ENCODE assay signal across 11 cellular contexts in genomic region chr1:155137550-155137949, GRCh38. TPM values are rescaled to one million over a fixed set of nuclear protein-coding genes. Genes with fewer than 3 reads are reported as not detected.
DNase-seq lines count a peak whose midpoint lies in the region; ATAC-seq and TF ChIP-seq lines count a peak whose summit lies in the region.
"Had no signal": no experiment of that assay in that cellular context is flagged by ENCODE, and none has a peak within 500 bp of the region (broad histone marks: within the 10 kb centered on the region; RNA-seq: fewer than 3 reads in every experiment).

No MANE protein-coding gene starts in this region.

- no peaks in the 10 kb centered on the region for H3K9me3 Mint-ChIP-seq in T-helper 1 cell treated with Interleukin-12 subunit alpha and Interleukin-12 subunit beta and Interleukin-4 antibody, amounts not matched to agents 30 μg/mL and 1 μg/mL, for 36 hours
- no peaks in the 10 kb centered on the region for H3K9me3 Mint-ChIP-seq in osteocyte (ENCODE audit: unreplicated experiment)

- H3K36me3 ChIP-seq in colonic mucosa (peaks cover 6% of the 10 kb centered on the region), upper lobe of right lung (peaks cover 34% of the 10 kb centered on the region)

- H3K4me3 ChIP-seq in colonic mucosa (no peak overlapping the region), upper lobe of right lung (no peak overlapping the region)

- H3K27me3 ChIP-seq in colonic mucosa (no peaks in the 10 kb centered on the region), upper lobe of right lung (no peaks in the 10 kb centered on the region)

- H3K27ac ChIP-seq in colonic mucosa: peak overlapping the region; percentile 98
- H3K27ac ChIP-seq in upper lobe of right lung: no peak overlapping the region

- H3K27ac Mint-ChIP-seq in T-helper 1 cell treated with Interleukin-12 subunit alpha and Interleukin-12 subunit beta and Interleukin-4 antibody, amounts not matched to agents 30 μg/mL and 1 μg/mL, for 36 hours: peak overlapping the region; percentile 87
- no peak overlapping the region for H3K27ac Mint-ChIP-seq in osteocyte (ENCODE audit: unreplicated experiment)

- no peak overlapping the region for H3K9ac ChIP-seq in colonic mucosa (ENCODE audit: low read depth in 2 of 2, low read length in 2 of 2)

- ATAC-seq in upper lobe of right lung: no peak
- no peak for ATAC-seq in GM21526 (IDR thresholded peaks at IDR 0.05; ENCODE audit: low FRiP score, unreplicated experiment)

- peak overlapping the region; percentile 99 for H3K4me3 Mint-ChIP-seq in T-helper 1 cell treated with Interleukin-12 subunit alpha and Interleukin-12 subunit beta and Interleukin-4 antibody, amounts not matched to agents 30 μg/mL and 1 μg/mL, for 36 hours
- peak overlapping the region; percentile 95 for H3K4me3 Mint-ChIP-seq in osteocyte (ENCODE audit: unreplicated experiment)

- H3K4me1 ChIP-seq in colonic mucosa: peaks cover 20% of the 10 kb centered on the region
- H3K4me1 ChIP-seq in upper lobe of right lung: peaks cover 44% of the 10 kb centered on the region

- H3K9me3 ChIP-seq in colonic mucosa (no peaks in the 10 kb centered on the region), upper lobe of right lung (no peaks in the 10 kb centered on the region)

- intact Hi-C loops in colonic mucosa (cut with DNase I) (no loop called here), upper lobe of right lung (cut with DNase I) (no loop called here)

- peaks cover 17% of the 10 kb centered on the region for H3K36me3 Mint-ChIP-seq in T-helper 1 cell treated with Interleukin-12 subunit alpha and Interleukin-12 subunit beta and Interleukin-4 antibody, amounts not matched to agents 30 μg/mL and 1 μg/mL, for 36 hours (ENCODE audit: low read depth)
- peaks cover 11% of the 10 kb centered on the region for H3K36me3 Mint-ChIP-seq in osteocyte (ENCODE audit: unreplicated experiment)

- no peak for TF ChIP-seq CTCF in colonic mucosa (IDR thresholded peaks at IDR 0.05)
- TF ChIP-seq CTCF in osteocyte (IDR thresholded peaks at IDR 0.05): no peak
- TF ChIP-seq CTCF in upper lobe of right lung (IDR thresholded peaks at IDR 0.05): no peak

- H3K27me3 Mint-ChIP-seq in T-helper 1 cell treated with Interleukin-12 subunit alpha and Interleukin-12 subunit beta and Interleukin-4 antibody, amounts not matched to agents 30 μg/mL and 1 μg/mL, for 36 hours (ENCODE audit: low read depth): no peaks in the 10 kb centered on the region
- H3K27me3 Mint-ChIP-seq in osteocyte (ENCODE audit: unreplicated experiment): peaks cover 14% of the 10 kb centered on the region

- DNase-seq in T-helper 1 cell (no peak), OCI-M1 (lab: John Stamatoyannopoulos, UW) (peak; percentile 32), colonic mucosa (no peak), osteocyte (ENCODE audit: extremely low spot score, unreplicated experiment) (no peak), upper lobe of right lung (no peak), C1 segment of cervical spinal cord (lab: John Stamatoyannopoulos, UW) (no peak)
- DNase-seq: activated gamma-delta T cell, NCI-H510A had no signal

- H3K4me1 Mint-ChIP-seq in T-helper 1 cell treated with Interleukin-12 subunit alpha and Interleukin-12 subunit beta and Interleukin-4 antibody, amounts not matched to agents 30 μg/mL and 1 μg/mL, for 36 hours (ENCODE audit: low read depth): peaks cover 37% of the 10 kb centered on the region
- peaks cover 53% of the 10 kb centered on the region for H3K4me1 Mint-ChIP-seq in osteocyte (ENCODE audit: unreplicated experiment)

RNA-seq across cellular contexts. Expression of gene SLC50A1, which starts 1.9 kb away (rescaled TPM):
- 100 to 1,000 TPM; 102 to 130 TPM for total RNA-seq in colonic mucosa
- 26.5 and 26.6 TPM in 2 replicates for total RNA-seq in osteocyte
- 44.7 TPM for total RNA-seq in upper lobe of right lung

RNA-seq across cellular contexts. Expression of gene DPM3, which starts 2.8 kb away (rescaled TPM):
- total RNA-seq in colonic mucosa (100 to 1,000 TPM; 149 to 182 TPM), osteocyte (61.3 and 64.4 TPM in 2 replicates), upper lobe of right lung (71.1 TPM)

RNA-seq across cellular contexts. Expression of gene EFNA1, which starts 9.9 kb away (rescaled TPM):
- total RNA-seq in colonic mucosa (100 to 1,000 TPM in 1 of 2 donors, 10 to 100 TPM in 1; 61.3 to 125 TPM), osteocyte (29.3 and 31.3 TPM in 2 replicates), upper lobe of right lung (178 TPM)
- total RNA-seq: T-helper 2 cell treated with Interferon-gamma antibody and Interleukin-4, amounts not matched to agents 100 ng/mL and 5 ng/mL, for 36 hours had no signal

RNA-seq across cellular contexts. Expression of gene KRTCAP2, which starts 35.6 kb away (rescaled TPM):
- total RNA-seq in colonic mucosa (100 to 1,000 TPM; 140 to 172 TPM), osteocyte (190 and 201 TPM in 2 replicates), upper lobe of right lung (130 TPM)

RNA-seq across cellular contexts. Expression of gene TRIM46, which starts 36.1 kb away (rescaled TPM):
- total RNA-seq in colonic mucosa (under 1 TPM; 0.10 to 0.19 TPM), osteocyte (6.1 and 7.7 TPM in 2 replicates), upper lobe of right lung (0.43 TPM)
